ENCODE assay signal across 20 cellular contexts in genomic region chr22:27388090-27388600, GRCh38.
"Had no signal": no experiment of that assay in that cellular context is flagged by ENCODE, and none has a peak within 500 bp of the region (broad histone marks: within the 10 kb centered on the region; RNA-seq: fewer than 3 reads in every experiment).

No MANE protein-coding gene starts in this region.

- H3K36me3 Mint-ChIP-seq: naive thymus-derived CD8-positive, alpha-beta T cell had no signal

- DNase-seq: activated CD4-positive, alpha-beta T cell treated with anti-CD3 and anti-CD28 coated beads, Interleukin-2, amount 50 U/mL, for 1 hour; activated CD4-positive, CD25-positive, alpha-beta regulatory T cell treated with anti-CD3 and anti-CD28 coated beads, Interleukin-2, amount 50 U/mL, for 72 hours; activated CD8-positive, alpha-beta memory T cell treated with anti-CD3 and anti-CD28 coated beads, Interleukin-2, amount 50 U/mL, for 4 hours; activated naive CD4-positive, alpha-beta T cell treated with anti-CD3 and anti-CD28 coated beads for 36 hours; activated T-cell treated with anti-CD3 and anti-CD28 coated beads, Interleukin-2, amount 50 U/mL, for 4 hours; effector CD4-positive, alpha-beta T cell; gastrocnemius medialis; heart left ventricle; left ventricle myocardium superior; naive thymus-derived CD8-positive, alpha-beta T cell; nucleus accumbens; retina; stimulated activated CD4-positive, alpha-beta T cell treated with anti-CD3 and anti-CD28 coated beads, Interleukin-12 subunit alpha, Interleukin-12 subunit beta, amount 100 ng/mL, for 4 hours; stimulated activated CD4-positive, alpha-beta T cell treated with anti-CD3 and anti-CD28 coated beads, Interleukin-2, amount 100 ng/mL, for 24 hours; stimulated activated naive CD8-positive, alpha-beta T cell treated with anti-CD3 and anti-CD28 coated beads, Interleukin-15, amount 100 ng/mL, for 72 hours; T-helper 17 cell; trophoblast cell had no signal

- H3K36me3 ChIP-seq: gastrocnemius medialis, heart left ventricle, suprapubic skin had no signal

- H3K4me3 Mint-ChIP-seq: activated naive CD4-positive, alpha-beta T cell treated with anti-CD3 and anti-CD28 coated beads for 36 hours; activated T-cell treated with anti-CD3 and anti-CD28 coated beads, Interleukin-2, amount 50 U/mL, for 4 hours; naive thymus-derived CD8-positive, alpha-beta T cell; stimulated activated naive CD8-positive, alpha-beta T cell treated with anti-CD3 and anti-CD28 coated beads, Interleukin-15, amount 100 ng/mL, for 72 hours; T-helper 17 cell had no signal

- H3K4me1 Mint-ChIP-seq: naive thymus-derived CD8-positive, alpha-beta T cell; stimulated activated naive CD8-positive, alpha-beta T cell treated with anti-CD3 and anti-CD28 coated beads, Interleukin-15, amount 100 ng/mL, for 72 hours; T-helper 17 cell had no signal

- ATAC-seq: activated T-cell treated with anti-CD3 and anti-CD28 coated beads, Interleukin-2, amount 50 U/mL, for 4 hours; esophagus mucosa; gastrocnemius medialis; heart left ventricle; left ventricle myocardium superior; naive thymus-derived CD8-positive, alpha-beta T cell; stimulated activated naive CD8-positive, alpha-beta T cell treated with anti-CD3 and anti-CD28 coated beads, Interleukin-15, amount 100 ng/mL, for 72 hours; T-helper 17 cell had no signal

- H3K27ac ChIP-seq: gastrocnemius medialis, heart left ventricle, suprapubic skin, VCaP had no signal

- H3K9me3 Mint-ChIP-seq: activated naive CD4-positive, alpha-beta T cell treated with anti-CD3 and anti-CD28 coated beads for 36 hours; activated T-cell treated with anti-CD3 and anti-CD28 coated beads, Interleukin-2, amount 50 U/mL, for 4 hours; naive thymus-derived CD8-positive, alpha-beta T cell; stimulated activated naive CD8-positive, alpha-beta T cell treated with anti-CD3 and anti-CD28 coated beads, Interleukin-15, amount 100 ng/mL, for 72 hours had no signal

- H3K9me3 ChIP-seq: gastrocnemius medialis, heart left ventricle, suprapubic skin had no signal

- H3K4me1 ChIP-seq: gastrocnemius medialis had no signal

- H3K27ac Mint-ChIP-seq: activated naive CD4-positive, alpha-beta T cell treated with anti-CD3 and anti-CD28 coated beads for 36 hours; naive thymus-derived CD8-positive, alpha-beta T cell; T-helper 17 cell had no signal

- H3K4me3 ChIP-seq: gastrocnemius medialis, heart left ventricle, suprapubic skin had no signal
